ENCODE assay signal across 19 cellular contexts in genomic region chr20:53244711-53245110, GRCh38.
A peak's percentile ranks its signal among the peaks of the same experiment; 100 is the strongest.
DNase-seq lines count a peak whose midpoint lies in the region; ATAC-seq, FAIRE-seq and TF ChIP-seq lines count a peak whose summit lies in the region.
"Had no signal": no experiment of that assay in that cellular context is flagged by ENCODE, and none has a peak within 500 bp of the region (broad histone marks: within the 10 kb centered on the region; RNA-seq: fewer than 3 reads in every experiment).

No MANE protein-coding gene starts in this region.

- no peaks in the 10 kb centered on the region for H3K36me3 ChIP-seq in GM23248 (ENCODE audit: low read depth)
- H3K36me3 ChIP-seq in astrocyte (ENCODE audit: insufficient read depth, low read length) = no peaks in the 10 kb centered on the region
- no peaks in the 10 kb centered on the region for H3K36me3 ChIP-seq in neural progenitor cell
- H3K36me3 ChIP-seq: HAP-1 had no signal

- no peaks in the 10 kb centered on the region for H3K9me3 ChIP-seq in GM23248 (ENCODE audit: low read depth)
- no peaks in the 10 kb centered on the region for H3K9me3 ChIP-seq in astrocyte (ENCODE audit: insufficient read depth, low read depth, low read length)
- no peaks in the 10 kb centered on the region for H3K9me3 ChIP-seq in neural progenitor cell (ENCODE audit: low read depth)
- H3K9me3 ChIP-seq: Caco-2, HAP-1 had no signal

- FAIRE-seq in astrocyte (lab: Jason Lieb, UNC) = no peak
- FAIRE-seq: G401.6, GM12891, GM18507, H54 had no signal

- no peak overlapping the region for H2AFZ ChIP-seq in GM23248
- H2AFZ ChIP-seq in astrocyte (ENCODE audit: low read depth, low read length) = no peak overlapping the region
- H2AFZ ChIP-seq in neural progenitor cell (replicated peaks) = no peak overlapping the region

- no peak overlapping the region for H3K4me3 Mint-ChIP-seq in astrocyte (ENCODE audit: unreplicated experiment)
- no peak overlapping the region for H3K4me3 Mint-ChIP-seq in neural progenitor cell
- no peak overlapping the region for H3K4me3 Mint-ChIP-seq in natural killer cell treated with Interleukin-12 subunit alpha and Interleukin-12 subunit beta and Interleukin-15 and Interleukin-18, amount 100 ng/mL, for 72 hours
- H3K4me3 Mint-ChIP-seq: CD4-positive, CD25-positive, alpha-beta regulatory T cell; CD8-positive, alpha-beta T cell had no signal

- no peak overlapping the region for H3K27ac ChIP-seq in GM23248
- no peak overlapping the region for H3K27ac ChIP-seq in astrocyte (ENCODE audit: low read depth, low read length)
- no peak overlapping the region for H3K27ac ChIP-seq in neural progenitor cell
- H3K27ac ChIP-seq: C4-2B had no signal

- POLR2A ChIA-PET in HEK293T (lab: Yijun Ruan, JAX) = no interaction called here

- H3K9me2 ChIP-seq in GM23248 (ENCODE audit: insufficient read depth) = no peaks in the 10 kb centered on the region

- no peaks in the 10 kb centered on the region for H3K4me1 Mint-ChIP-seq in astrocyte (ENCODE audit: low read depth, unreplicated experiment)
- peaks cover 10% of the 10 kb centered on the region for H3K4me1 Mint-ChIP-seq in neural progenitor cell
- H3K4me1 Mint-ChIP-seq in natural killer cell treated with Interleukin-12 subunit alpha and Interleukin-12 subunit beta and Interleukin-15 and Interleukin-18, amount 100 ng/mL, for 72 hours (ENCODE audit: low read depth in 2 of 2) = no peaks in the 10 kb centered on the region
- H3K4me1 Mint-ChIP-seq: CD4-positive, CD25-positive, alpha-beta regulatory T cell had no signal

- peaks cover 9% of the 10 kb centered on the region; the same call in 1 of the 2 replicates for H3K4me1 ChIP-seq in GM23248 (ENCODE audit: insufficient read depth)
- H3K4me1 ChIP-seq in astrocyte (ENCODE audit: insufficient read depth, low read length) = no peaks in the 10 kb centered on the region
- peaks cover 14% of the 10 kb centered on the region for H3K4me1 ChIP-seq in neural progenitor cell
- H3K4me1 ChIP-seq: Caco-2, HAP-1 had no signal

- H3K27ac Mint-ChIP-seq in astrocyte (ENCODE audit: unreplicated experiment) (no peak overlapping the region), neural progenitor cell (peak overlapping the region; percentile 27)
- no peak overlapping the region for H3K27ac Mint-ChIP-seq in natural killer cell treated with Interleukin-12 subunit alpha and Interleukin-12 subunit beta and Interleukin-15 and Interleukin-18, amount 100 ng/mL, for 72 hours
- H3K27ac Mint-ChIP-seq: CD4-positive, CD25-positive, alpha-beta regulatory T cell; CD8-positive, alpha-beta T cell had no signal

- H3K79me2 ChIP-seq in GM23248 (ENCODE audit: insufficient read depth) (no peaks in the 10 kb centered on the region), astrocyte (ENCODE audit: insufficient read depth, low read length) (no peaks in the 10 kb centered on the region), neural progenitor cell (ENCODE audit: low read depth) (no peaks in the 10 kb centered on the region)

- no peak for TF ChIP-seq CTCF in astrocyte (IDR thresholded peaks at IDR 0.05; ENCODE audit: insufficient read depth, low read depth, low read length)
- no peak for TF ChIP-seq CTCF in neural progenitor cell (IDR thresholded peaks at IDR 0.05)

- H3K9ac ChIP-seq in GM23248 = no peak overlapping the region
- no peak overlapping the region for H3K9ac ChIP-seq in astrocyte (ENCODE audit: low read length)
- no peak overlapping the region for H3K9ac ChIP-seq in neural progenitor cell

- in situ Hi-C loops in GM23248 (cut with MboI) = no loop called here

- H3K36me3 Mint-ChIP-seq in astrocyte (ENCODE audit: low read depth, unreplicated experiment) = no peaks in the 10 kb centered on the region
- H3K36me3 Mint-ChIP-seq in neural progenitor cell = no peaks in the 10 kb centered on the region
- H3K36me3 Mint-ChIP-seq in natural killer cell treated with Interleukin-12 subunit alpha and Interleukin-12 subunit beta and Interleukin-15 and Interleukin-18, amount 100 ng/mL, for 72 hours = no peaks in the 10 kb centered on the region
- H3K36me3 Mint-ChIP-seq: CD4-positive, CD25-positive, alpha-beta regulatory T cell; CD8-positive, alpha-beta T cell had no signal

- 68 to 81% methylated on average over 2 of the region's 2 CpGs for WGBS in GM23248 (ENCODE audit: low coverage in 1 of 2, low lambda C conversion rate in 2 of 2, missing lambda C conversion rate in 2 of 2), 2 experiments

- H4K20me1 ChIP-seq in GM23248 (ENCODE audit: insufficient read depth) = no peaks in the 10 kb centered on the region
- H4K20me1 ChIP-seq in astrocyte (ENCODE audit: insufficient read depth, low read length) = no peaks in the 10 kb centered on the region
- H4K20me1 ChIP-seq in neural progenitor cell (ENCODE audit: low read depth) = no peaks in the 10 kb centered on the region

- no peaks in the 10 kb centered on the region for H3F3A ChIP-seq in GM23248 (ENCODE audit: insufficient read depth)
- peaks cover 7% of the 10 kb centered on the region for H3F3A ChIP-seq in neural progenitor cell (ENCODE audit: low read depth)

- intact Hi-C loops in head of caudate nucleus (cut with DNase I) = no loop called here

- H3K9me3 Mint-ChIP-seq in astrocyte (ENCODE audit: unreplicated experiment) (peaks cover 2% of the 10 kb centered on the region), neural progenitor cell (no peaks in the 10 kb centered on the region)
- H3K9me3 Mint-ChIP-seq in natural killer cell treated with Interleukin-12 subunit alpha and Interleukin-12 subunit beta and Interleukin-15 and Interleukin-18, amount 100 ng/mL, for 72 hours = no peaks in the 10 kb centered on the region
- H3K9me3 Mint-ChIP-seq: CD8-positive, alpha-beta T cell had no signal

- peaks cover 2% of the 10 kb centered on the region for H3K27me3 Mint-ChIP-seq in astrocyte (ENCODE audit: low read depth, unreplicated experiment)
- peaks cover 8% of the 10 kb centered on the region for H3K27me3 Mint-ChIP-seq in neural progenitor cell (ENCODE audit: insufficient read depth, low read depth)
- peaks cover 28 to 51% of the 10 kb centered on the region in 2 donors for H3K27me3 Mint-ChIP-seq in natural killer cell treated with Interleukin-12 subunit alpha and Interleukin-12 subunit beta and Interleukin-15 and Interleukin-18, amount 100 ng/mL, for 72 hours
- H3K27me3 Mint-ChIP-seq: CD4-positive, CD25-positive, alpha-beta regulatory T cell had no signal

- H3K4me3 ChIP-seq in GM23248 (no peak overlapping the region), astrocyte (ENCODE audit: insufficient read depth, low read depth, low read length) (no peak overlapping the region), neural progenitor cell (no peak overlapping the region)
- H3K4me3 ChIP-seq: HAP-1 had no signal

- ATAC-seq in natural killer cell treated with Interleukin-12 subunit alpha and Interleukin-12 subunit beta and Interleukin-15 and Interleukin-18, amount 100 ng/mL, for 72 hours = no peak
- ATAC-seq: CD8-positive, alpha-beta T cell had no signal

- CTCF ChIA-PET in HEK293T (lab: Yijun Ruan, JAX) = no interaction called here

- H3K27me3 ChIP-seq in GM23248 (replicated peaks; ENCODE audit: insufficient read depth) (no peaks in the 10 kb centered on the region), astrocyte (ENCODE audit: insufficient read depth, low read length) (no peaks in the 10 kb centered on the region), neural progenitor cell (no peaks in the 10 kb centered on the region)

- DNase-seq in GM03348 (ENCODE audit: low spot score) (peak; percentile 17), GM23248 (peak; percentile 28), astrocyte (ENCODE audit: low read depth) (peak; percentile 72), neural progenitor cell (ENCODE audit: low spot score) (no peak), HEK293T (ENCODE audit: extremely low spot score) (no peak), head of caudate nucleus (no peak)
- DNase-seq in natural killer cell treated with Interleukin-12 subunit alpha and Interleukin-12 subunit beta and Interleukin-15 and Interleukin-18, amount 100 ng/mL, for 72 hours (ENCODE audit: low spot score) = no peak
- DNase-seq in central memory CD4-positive, alpha-beta T cell = no peak
- DNase-seq: Caco-2; CD4-positive, CD25-positive, alpha-beta regulatory T cell; CD8-positive, alpha-beta T cell; DND-41; GOT3 had no signal

- H3K4me2 ChIP-seq in GM23248 (ENCODE audit: unreplicated experiment) (peak overlapping the region; percentile 4), astrocyte (ENCODE audit: low read length) (no peak overlapping the region), neural progenitor cell (no peak overlapping the region)

TF ChIP-seq in HEK293T, 16 proteins besides CTCF, POLR2A, EP300 and RAD21:
- no peak for TF ChIP-seq FOXK2 (IDR thresholded peaks at IDR 0.05)
- no peak for TF ChIP-seq FOXA1 (IDR thresholded peaks at IDR 0.05)
- TF ChIP-seq SUZ12 (IDR thresholded peaks at IDR 0.05) = no peak
- no peak for TF ChIP-seq FOXM1 (IDR thresholded peaks at IDR 0.05; ENCODE audit: borderline replicate concordance)
- no peak for TF ChIP-seq LEF1 (IDR thresholded peaks at IDR 0.05; ENCODE audit: borderline replicate concordance)
- no peak for TF ChIP-seq ELF4 (IDR thresholded peaks at IDR 0.05)
- TF ChIP-seq ARNT (IDR thresholded peaks at IDR 0.05) = no peak
- TF ChIP-seq PKNOX1 (IDR thresholded peaks at IDR 0.05) = no peak
- TF ChIP-seq HDGF (IDR thresholded peaks at IDR 0.05; ENCODE audit: borderline replicate concordance) = no peak
- TF ChIP-seq BHLHE40 (IDR thresholded peaks at IDR 0.05; ENCODE audit: borderline replicate concordance) = no peak
- TF ChIP-seq SP1 (IDR thresholded peaks at IDR 0.05) = no peak
- no peak for TF ChIP-seq L3MBTL2 (conservative IDR thresholded peaks at IDR 0.05)
- TF ChIP-seq CTBP1 (IDR thresholded peaks at IDR 0.05; ENCODE audit: borderline replicate concordance) = no peak
- no peak for TF ChIP-seq ZNF384 (IDR thresholded peaks at IDR 0.05)
- no peak for TF ChIP-seq NFRKB (IDR thresholded peaks at IDR 0.05)
- no peak for TF ChIP-seq TARDBP (IDR thresholded peaks at IDR 0.05)

Comparison
In these comparisons a context has a peak if more than half of its experiments do, and no peak if none do; other contexts are left out.
1. DNase-seq: peak in GM03348 (single experiment), GM23248 (single experiment) and astrocyte (single experiment); none in neural progenitor cell (single experiment), HEK293T (single experiment), natural killer cell treated with Interleukin-12 subunit alpha and Interleukin-12 subunit beta and Interleukin-15 and Interleukin-18, amount 100 ng/mL, for 72 hours (single experiment), head of caudate nucleus (0 of 42) and central memory CD4-positive, alpha-beta T cell (single experiment).